21 cellular contexts compared by ENCODE assay signal in the genomic region with DNA sequence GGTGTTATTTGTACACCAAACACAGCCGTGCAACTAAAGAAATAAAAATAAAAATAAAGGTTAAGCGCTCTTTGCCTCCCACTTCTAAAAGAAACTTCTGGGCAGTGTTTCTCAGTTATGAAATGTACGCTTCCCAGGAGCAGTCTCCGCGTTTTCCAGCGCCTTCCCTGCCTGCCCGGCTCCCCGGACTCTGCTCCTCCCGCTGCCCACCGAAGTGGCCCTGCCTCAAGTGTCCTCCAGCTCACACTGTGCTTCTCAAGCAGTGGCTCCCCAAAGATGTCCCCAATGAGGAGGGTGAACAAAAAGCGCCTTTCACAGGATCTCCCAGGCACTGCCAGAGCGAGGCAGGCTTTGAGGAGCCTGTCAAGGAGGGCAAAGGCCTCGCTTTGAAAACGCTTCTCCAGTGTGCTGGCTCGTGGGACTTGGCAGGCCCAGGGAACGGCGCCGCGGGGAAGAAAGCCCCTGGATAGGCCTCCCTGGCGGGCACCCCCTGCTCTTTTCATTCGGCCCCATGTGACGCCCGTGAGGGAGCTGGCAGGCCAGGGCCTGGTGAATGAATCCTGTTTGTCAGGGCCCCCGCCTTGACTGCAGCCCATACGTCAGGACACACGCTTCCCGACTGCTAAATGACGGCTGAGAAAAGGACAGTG.
DNase-seq lines count a peak whose midpoint lies in the region; ATAC-seq lines count a peak whose summit lies in the region.
"Had no signal": no experiment of that assay in that cellular context is flagged by ENCODE, and none has a peak within 500 bp of the region (broad histone marks: within the 10 kb centered on the region; RNA-seq: fewer than 3 reads in every experiment).

No MANE protein-coding gene starts in this region.

- peak overlapping the region in 1 of 5 donors; percentile 12 for H3K9ac ChIP-seq in subcutaneous abdominal adipose tissue (ENCODE audit: low read length in 5 of 5)

- peak overlapping the region; percentile 70 for H3K27ac ChIP-seq in cingulate gyrus (ENCODE audit: low read depth, low read length)
- H3K27ac ChIP-seq in subcutaneous abdominal adipose tissue (ENCODE audit: low read depth, low read length): peak overlapping the region; percentile 63
- H3K27ac ChIP-seq: 22Rv1, hepatocyte, PC-9 had no signal

- CTCF ChIA-PET in activated naive CD4-positive, alpha-beta T cell treated with anti-CD3 and anti-CD28 coated beads for 36 hours (lab: Charles Lee): no interaction called here
- CTCF ChIA-PET in activated CD4-positive, alpha-beta memory T cell treated with anti-CD3 and anti-CD28 coated beads, Interleukin-2, amount 10 ng/mL, durations not matched to agents 7 days and 5 days (lab: Charles Lee): no interaction called here

- H3K36me3 Mint-ChIP-seq in activated naive CD4-positive, alpha-beta T cell treated with anti-CD3 and anti-CD28 coated beads for 36 hours (ENCODE audit: low read depth): peaks cover 4% of the 10 kb centered on the region
- H3K36me3 Mint-ChIP-seq in activated CD4-positive, alpha-beta memory T cell treated with anti-CD3 and anti-CD28 coated beads, Interleukin-2, amount 10 ng/mL, durations not matched to agents 7 days and 5 days (ENCODE audit: low read depth): peaks cover 22% of the 10 kb centered on the region
- H3K36me3 Mint-ChIP-seq: activated CD4-positive, alpha-beta memory T cell treated with anti-CD3 and anti-CD28 coated beads for 36 hours had no signal

- ATAC-seq in HG02588 (IDR thresholded peaks at IDR 0.05; ENCODE audit: unreplicated experiment): no peak
- ATAC-seq: activated T-cell treated with anti-CD3 and anti-CD28 coated beads, Interleukin-2, amount 50 U/mL, for 72 hours; left colon had no signal

- no peak overlapping the region for H3K4me3 Mint-ChIP-seq in activated naive CD4-positive, alpha-beta T cell treated with anti-CD3 and anti-CD28 coated beads for 36 hours
- H3K4me3 Mint-ChIP-seq in activated CD4-positive, alpha-beta memory T cell treated with anti-CD3 and anti-CD28 coated beads, Interleukin-2, amount 10 ng/mL, durations not matched to agents 7 days and 5 days: no peak overlapping the region
- H3K4me3 Mint-ChIP-seq: activated CD4-positive, alpha-beta memory T cell treated with anti-CD3 and anti-CD28 coated beads for 36 hours; CD8-positive, alpha-beta memory T cell had no signal

- no peaks in the 10 kb centered on the region for H3K27me3 Mint-ChIP-seq in activated naive CD4-positive, alpha-beta T cell treated with anti-CD3 and anti-CD28 coated beads for 36 hours (ENCODE audit: low read depth)
- H3K27me3 Mint-ChIP-seq in activated CD4-positive, alpha-beta memory T cell treated with anti-CD3 and anti-CD28 coated beads, Interleukin-2, amount 10 ng/mL, durations not matched to agents 7 days and 5 days: no peaks in the 10 kb centered on the region
- H3K27me3 Mint-ChIP-seq: activated CD4-positive, alpha-beta memory T cell treated with anti-CD3 and anti-CD28 coated beads for 36 hours had no signal

- no peaks in the 10 kb centered on the region for H3K9me3 ChIP-seq in subcutaneous abdominal adipose tissue (ENCODE audit: control insufficient read depth in 5 of 5, low read length in 5 of 5)
- H3K9me3 ChIP-seq: tibial artery had no signal

- peak overlapping the region; percentile 35 for H3K27ac Mint-ChIP-seq in activated naive CD4-positive, alpha-beta T cell treated with anti-CD3 and anti-CD28 coated beads for 36 hours
- H3K27ac Mint-ChIP-seq in activated CD4-positive, alpha-beta memory T cell treated with anti-CD3 and anti-CD28 coated beads, Interleukin-2, amount 10 ng/mL, durations not matched to agents 7 days and 5 days: no peak overlapping the region
- H3K27ac Mint-ChIP-seq: activated CD4-positive, alpha-beta memory T cell treated with anti-CD3 and anti-CD28 coated beads for 36 hours; activated T-cell treated with anti-CD3 and anti-CD28 coated beads, Interleukin-2, amount 50 U/mL, for 72 hours had no signal

- H3K4me3 ChIP-seq in subcutaneous abdominal adipose tissue (ENCODE audit: low read depth in 1 of 5, low read length in 5 of 5): no peak overlapping the region
- H3K4me3 ChIP-seq: hepatocyte, PC-9, tibial artery had no signal

- H3K4me1 Mint-ChIP-seq in activated naive CD4-positive, alpha-beta T cell treated with anti-CD3 and anti-CD28 coated beads for 36 hours (ENCODE audit: low read depth): peaks cover 49% of the 10 kb centered on the region
- peaks cover 15% of the 10 kb centered on the region for H3K4me1 Mint-ChIP-seq in activated CD4-positive, alpha-beta memory T cell treated with anti-CD3 and anti-CD28 coated beads, Interleukin-2, amount 10 ng/mL, durations not matched to agents 7 days and 5 days

- no peaks in the 10 kb centered on the region for H3K27me3 ChIP-seq in subcutaneous abdominal adipose tissue (ENCODE audit: control insufficient read depth in 5 of 5, insufficient read depth in 4 of 5, low read length in 5 of 5)
- H3K27me3 ChIP-seq: hepatocyte, tibial artery had no signal

- intact Hi-C loops in activated naive CD4-positive, alpha-beta T cell treated with anti-CD3 and anti-CD28 coated beads for 36 hours (cut with micrococcal nuclease): no loop called here

- POLR2A ChIA-PET in activated CD4-positive, alpha-beta memory T cell treated with anti-CD3 and anti-CD28 coated beads, Interleukin-2, amount 10 ng/mL, durations not matched to agents 7 days and 5 days (lab: Charles Lee): no interaction called here

- no peaks in the 10 kb centered on the region for H3K36me3 ChIP-seq in subcutaneous abdominal adipose tissue (ENCODE audit: control insufficient read depth in 5 of 5, insufficient read depth in 5 of 5, low read length in 5 of 5)
- H3K36me3 ChIP-seq: tibial artery had no signal

- no peak for DNase-seq in activated naive CD4-positive, alpha-beta T cell treated with anti-CD3 and anti-CD28 coated beads for 36 hours
- DNase-seq in activated naive CD4-positive, alpha-beta T cell treated with Interleukin-2 at 50 U/mL for 16 hours: no peak
- DNase-seq in midbrain (lab: John Stamatoyannopoulos, UW) (peak; percentile 85), NCI-H2029 (lab: John Stamatoyannopoulos, UW) (no peak)
- no peak for DNase-seq in activated CD4-positive, alpha-beta memory T cell treated with anti-CD3 and anti-CD28 coated beads, Interleukin-2, amount 10 ng/mL, durations not matched to agents 7 days and 5 days
- DNase-seq: activated CD4-positive, alpha-beta memory T cell treated with anti-CD3 and anti-CD28 coated beads for 36 hours; activated T-cell treated with anti-CD3 and anti-CD28 coated beads, Interleukin-2, amount 50 U/mL, for 72 hours; CD8-positive, alpha-beta memory T cell; EL; GOT3; left colon; NCI-H1694; NCI-H510A treated with DMSO at 0.1 percent for 48 hours; PC-9; stimulated activated CD4-positive, alpha-beta T cell treated with anti-CD3 and anti-CD28 coated beads, Interleukin-1b, Interleukin-23, amount 100 ng/mL, for 48 hours; tibial artery had no signal

- peaks cover 5 to 45% (median 30%) of the 10 kb centered on the region in 5 donors for H3K4me1 ChIP-seq in subcutaneous abdominal adipose tissue (ENCODE audit: control insufficient read depth in 5 of 5, insufficient read depth in 5 of 5, low read length in 5 of 5)

- H3K9me3 Mint-ChIP-seq in activated naive CD4-positive, alpha-beta T cell treated with anti-CD3 and anti-CD28 coated beads for 36 hours: peaks cover 7% of the 10 kb centered on the region
- H3K9me3 Mint-ChIP-seq in activated CD4-positive, alpha-beta memory T cell treated with anti-CD3 and anti-CD28 coated beads, Interleukin-2, amount 10 ng/mL, durations not matched to agents 7 days and 5 days: peaks cover 8% of the 10 kb centered on the region
- H3K9me3 Mint-ChIP-seq: CD8-positive, alpha-beta memory T cell had no signal
